ENCODE assay signal across 11 cellular contexts in the genomic region with DNA sequence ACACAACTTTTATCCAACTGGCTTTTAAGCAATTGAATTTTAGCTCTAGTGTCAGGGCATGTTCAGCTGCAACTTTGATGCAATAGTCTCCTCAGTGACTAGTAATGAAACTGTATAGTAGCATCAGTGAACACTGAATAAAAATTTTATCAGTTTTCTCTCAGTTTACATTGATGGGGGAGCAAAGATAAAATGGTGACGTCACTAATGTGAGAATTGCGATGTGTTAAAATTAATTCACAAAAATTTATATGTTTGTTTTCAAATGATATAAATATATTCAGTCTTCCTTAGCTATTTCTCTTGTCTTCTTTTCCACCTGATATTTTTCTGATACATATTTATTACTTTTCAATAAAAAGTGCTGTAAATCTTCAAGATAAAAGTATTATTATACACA.
"Had no signal": no experiment of that assay in that cellular context is flagged by ENCODE, and none has a peak within 500 bp of the region (broad histone marks: within the 10 kb centered on the region; RNA-seq: fewer than 3 reads in every experiment).

No MANE protein-coding gene starts in this region.

- ATAC-seq: GM23338, HCT116 had no signal

- H3K4me2 ChIP-seq: GM23338 had no signal

- DNase-seq: GM23248, GOT3, H7, H9, HCEC 1CT, HFFc6 had no signal

- H2AFZ ChIP-seq: GM23248, GM23338 had no signal

- H3K9me3 Mint-ChIP-seq: GM23338, HFFc6 had no signal

- H3K36me3 ChIP-seq: HAP-1 had no signal

- H3K9ac ChIP-seq: GM23248 had no signal

- H3K9me3 ChIP-seq: HAP-1 had no signal

- FAIRE-seq: H1, H54 had no signal

- H3K4me1 Mint-ChIP-seq: GM23338, H9 had no signal

- H3K27ac ChIP-seq: GM23248 had no signal

- H3K4me3 Mint-ChIP-seq: GM23338, H9, HFFc6 had no signal

- H3K4me1 ChIP-seq: HAP-1 had no signal

- H3K4me3 ChIP-seq: GM23248, GM23338, HAP-1 had no signal

- H3K27ac Mint-ChIP-seq: GM23338, H9, HFFc6 had no signal
